23 cellular contexts compared by ENCODE assay signal in the genomic region with DNA sequence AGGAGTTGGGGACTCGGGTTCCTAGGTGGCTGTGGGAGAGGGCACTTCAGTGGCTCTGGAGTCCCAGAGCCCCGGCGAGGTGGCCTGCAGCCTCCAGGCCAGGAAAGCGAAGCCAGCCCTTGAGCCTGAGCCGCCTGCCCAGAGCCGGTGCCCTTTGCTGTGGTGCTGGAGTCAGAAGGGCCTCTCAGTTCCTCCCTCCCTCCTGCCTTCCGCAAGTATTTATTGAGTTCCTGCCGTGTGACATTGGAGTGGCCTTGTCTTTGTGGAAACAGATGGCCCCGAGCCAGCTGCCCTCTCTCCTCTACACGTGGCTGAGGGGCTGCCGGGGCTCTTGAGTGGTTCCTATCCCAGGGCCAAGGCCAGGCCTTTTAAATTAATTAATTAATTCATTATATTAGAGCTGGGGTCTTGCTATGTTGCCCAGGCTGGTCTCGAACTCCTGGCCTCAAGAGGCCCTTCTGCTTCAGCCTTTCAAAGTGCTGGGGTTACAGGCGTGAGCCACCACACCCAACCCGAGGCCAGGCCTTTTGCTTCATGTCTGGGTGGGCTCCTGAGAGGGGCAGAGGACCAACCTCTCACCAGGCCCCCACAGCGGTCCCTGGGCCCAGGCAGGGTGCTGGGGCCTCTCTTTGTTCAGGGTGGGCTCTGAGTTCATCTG. TPM values are rescaled to one million over a fixed set of nuclear protein-coding genes. Genes with fewer than 3 reads are reported as not detected.
DNase-seq lines count a peak whose midpoint lies in the region; ATAC-seq and TF ChIP-seq lines count a peak whose summit lies in the region.
"Had no signal": no experiment of that assay in that cellular context is flagged by ENCODE, and none has a peak within 500 bp of the region (broad histone marks: within the 10 kb centered on the region; RNA-seq: fewer than 3 reads in every experiment).

No MANE protein-coding gene starts in this region.

- DNase-seq in NCI-H510A treated with DMSO at 0.1 percent for 48 hours (lab: John Stamatoyannopoulos, UW): peak; percentile 21
- DNase-seq in NCI-H510A (lab: John Stamatoyannopoulos, UW): no peak
- peak; percentile 27 for DNase-seq in NCI-H524 treated with DMSO at 0.1 percent for 48 hours (lab: John Stamatoyannopoulos, UW)
- no peak for DNase-seq in dorsolateral prefrontal cortex
- no peak for DNase-seq in gastrocnemius medialis
- no peak for DNase-seq in NCI-H446 treated with DMSO at 0.1 percent for 48 hours (lab: John Stamatoyannopoulos, UW)
- no peak for DNase-seq in activated naive CD4-positive, alpha-beta T cell treated with Interleukin-2 at 50 U/mL for 16 hours
- DNase-seq: 8988T; activated CD4-positive, CD25-positive, alpha-beta regulatory T cell treated with anti-CD3 and anti-CD28 coated beads, Interleukin-2, amount 50 U/mL, for 72 hours; activated T-cell treated with anti-CD3 and anti-CD28 coated beads, Interleukin-2, amount 50 U/mL, for 72 hours; AML-193; DND-41; NCI-H146; NCI-H774; stimulated activated CD4-positive, alpha-beta T cell treated with anti-CD3 and anti-CD28 coated beads, Interleukin-4, amount 100 ng/mL, for 4 hours; SW 1271; transverse colon had no signal

- in situ Hi-C loops in gastrocnemius medialis (cut with MboI; ENCODE audit: low sequenced_read_pairs in 4 of 4): no loop called here

- ATAC-seq in gastrocnemius medialis: no peak
- ATAC-seq in GM21576 (IDR thresholded peaks at IDR 0.05; ENCODE audit: unreplicated experiment): no peak
- ATAC-seq: activated T-cell treated with anti-CD3 and anti-CD28 coated beads, Interleukin-2, amount 50 U/mL, for 72 hours; GM12878; HCT116; left lobe of liver had no signal

- TF ChIP-seq POLR2A in gastrocnemius medialis (IDR thresholded peaks at IDR 0.05): no peak

- H3K27me3 ChIP-seq in dorsolateral prefrontal cortex (no peaks in the 10 kb centered on the region), gastrocnemius medialis (no peaks in the 10 kb centered on the region)
- H3K27me3 ChIP-seq: neutrophil, transverse colon had no signal

- H3K4me3 ChIP-seq in dorsolateral prefrontal cortex (no peak overlapping the region), gastrocnemius medialis (no peak overlapping the region)
- H3K4me3 ChIP-seq: GM12878, transverse colon had no signal

- H3K36me3 ChIP-seq in gastrocnemius medialis: no peaks in the 10 kb centered on the region
- H3K36me3 ChIP-seq: neutrophil, transverse colon had no signal

- intact Hi-C loops in dorsolateral prefrontal cortex (cut with DNase I): no loop called here
- intact Hi-C loops in gastrocnemius medialis (cut with DNase I; ENCODE audit: low total_unique reads): no loop called here

- H3K27ac ChIP-seq in dorsolateral prefrontal cortex (peak overlapping the region in 34 of 59 donors; percentile 9 to 92 (median 69)), gastrocnemius medialis (peak overlapping the region in 3 of 4 donors; percentile 18 to 37 (median 35))
- H3K27ac ChIP-seq: KMS-11, neutrophil, transverse colon had no signal

- no peaks in the 10 kb centered on the region for H3K9me3 ChIP-seq in gastrocnemius medialis
- H3K9me3 ChIP-seq: neutrophil, transverse colon had no signal

- no peaks in the 10 kb centered on the region for H3K4me1 ChIP-seq in gastrocnemius medialis

- no peak for TF ChIP-seq CTCF in dorsolateral prefrontal cortex (IDR thresholded peaks at IDR 0.05 in 54 of 56, conservative IDR thresholded peaks at IDR 0.05 in 2 of 56; ENCODE audit: low read depth in 1 of 56, partially characterized antibody in 56 of 56)
- no peak for TF ChIP-seq CTCF in gastrocnemius medialis (IDR thresholded peaks at IDR 0.05 in 4 of 5, conservative IDR thresholded peaks at IDR 0.05 in 1 of 5)

RNA-seq across cellular contexts. Expression of a gene that starts 45.6 kb away (rescaled TPM):
- total RNA-seq in dorsolateral prefrontal cortex: 10 to 100 TPM in 102 of 120 experiments, 1 to 10 TPM in 18; 4.7 to 34.0 (median 13.8) TPM
- total RNA-seq in gastrocnemius medialis: 1 to 10 TPM in 3 of 4 donors, under 1 TPM in 1; 0.92 to 3.4 (median 2.9) TPM

Comparison
In these comparisons a context has a peak if more than half of its experiments do, and no peak if none do; other contexts are left out.
1. DNase-seq: peak in NCI-H510A treated with DMSO at 0.1 percent for 48 hours (single experiment) and NCI-H524 treated with DMSO at 0.1 percent for 48 hours (single experiment); none in NCI-H510A (single experiment), dorsolateral prefrontal cortex (0 of 10), gastrocnemius medialis (0 of 2), NCI-H446 treated with DMSO at 0.1 percent for 48 hours (single experiment) and activated naive CD4-positive, alpha-beta T cell treated with Interleukin-2 at 50 U/mL for 16 hours (single experiment).